7 cellular contexts compared by ENCODE assay signal in the genomic region with DNA sequence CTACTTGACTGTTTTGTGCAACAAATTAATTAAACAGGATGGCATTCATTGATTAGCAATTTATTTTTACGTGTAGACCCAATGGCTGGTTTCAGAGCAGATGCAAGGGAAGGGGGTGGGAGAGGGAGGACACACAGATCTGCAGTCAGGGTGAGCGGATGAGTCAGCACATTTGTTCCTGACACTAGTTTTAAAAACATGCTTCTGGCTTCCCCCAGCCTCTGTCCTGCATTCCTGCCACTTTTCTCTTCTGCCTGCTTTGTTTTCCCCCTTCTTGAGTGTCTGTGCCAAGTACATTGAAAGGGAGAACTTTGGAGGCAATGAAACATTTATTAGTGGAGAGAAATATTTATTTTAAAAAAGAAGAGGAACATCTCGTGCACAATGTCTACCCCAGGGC. TPM values are rescaled to one million over a fixed set of nuclear protein-coding genes. Genes with fewer than 3 reads are reported as not detected.
DNase-seq lines count a peak whose midpoint lies in the region; ATAC-seq and TF ChIP-seq lines count a peak whose summit lies in the region.

No MANE protein-coding gene starts in this region.

- H3K4me3 ChIP-seq in HUES6 (ENCODE audit: low read depth, low read length) = no peak overlapping the region
- H3K4me3 ChIP-seq in subcutaneous abdominal adipose tissue (ENCODE audit: low read depth in 1 of 5, low read length in 5 of 5) = peak overlapping the region in 1 of 5 donors; percentile 23

- ATAC-seq in HG02884 (IDR thresholded peaks at IDR 0.05; ENCODE audit: unreplicated experiment) (no peak), HG02588 (IDR thresholded peaks at IDR 0.05; ENCODE audit: unreplicated experiment) (no peak)

- H3K27me3 ChIP-seq in HUES6 (ENCODE audit: control insufficient read depth, insufficient read depth, low read length) (no peaks in the 10 kb centered on the region), subcutaneous abdominal adipose tissue (ENCODE audit: control insufficient read depth in 5 of 5, insufficient read depth in 4 of 5, low read length in 5 of 5) (no peaks in the 10 kb centered on the region)

- no peaks in the 10 kb centered on the region for H3K9me3 ChIP-seq in HUES6 (ENCODE audit: control insufficient read depth, insufficient read depth, low read depth, low read length)
- H3K9me3 ChIP-seq in subcutaneous abdominal adipose tissue (ENCODE audit: control insufficient read depth in 5 of 5, low read length in 5 of 5) = no peaks in the 10 kb centered on the region

- peaks cover 58% of the 10 kb centered on the region for H3K4me1 ChIP-seq in HUES6 (ENCODE audit: control insufficient read depth, insufficient read depth, low read length)
- peaks cover 0 to 35% (median 33%) of the 10 kb centered on the region in 5 donors for H3K4me1 ChIP-seq in subcutaneous abdominal adipose tissue (ENCODE audit: control insufficient read depth in 5 of 5, insufficient read depth in 5 of 5, low read length in 5 of 5)

- H3K9ac ChIP-seq in HUES6 (ENCODE audit: low read length) (peak overlapping the region; percentile 40), subcutaneous abdominal adipose tissue (ENCODE audit: low read length in 5 of 5) (no peak overlapping the region)

- peak; percentile 80 for DNase-seq in hepatic stellate cell (ENCODE audit: low spot score)
- no peak for DNase-seq in mesenteric fat pad (ENCODE audit: low spot score)

- H3K27ac ChIP-seq in HUES6 (ENCODE audit: low read depth, low read length) = peak overlapping the region; percentile 90
- H3K27ac ChIP-seq in VCaP = peak overlapping the region; percentile 75
- peak overlapping the region; percentile 43 for H3K27ac ChIP-seq in subcutaneous abdominal adipose tissue (ENCODE audit: low read depth, low read length)

- peaks cover 28% of the 10 kb centered on the region; the same call in 1 of the 2 replicates for H3K36me3 ChIP-seq in HUES6 (ENCODE audit: control insufficient read depth, insufficient read depth, low read length)
- H3K36me3 ChIP-seq in subcutaneous abdominal adipose tissue (ENCODE audit: control insufficient read depth in 5 of 5, insufficient read depth in 5 of 5, low read length in 5 of 5) = peaks cover 11 to 68% (median 43%) of the 10 kb centered on the region in 5 donors

- no peak for TF ChIP-seq CTCF in VCaP (conservative IDR thresholded peaks at IDR 0.05)

RNA-seq across cellular contexts. Expression of a gene that starts 52.1 kb away (rescaled TPM):
- total RNA-seq in mesenteric fat pad = 66.7 TPM
